In the genomic region with DNA sequence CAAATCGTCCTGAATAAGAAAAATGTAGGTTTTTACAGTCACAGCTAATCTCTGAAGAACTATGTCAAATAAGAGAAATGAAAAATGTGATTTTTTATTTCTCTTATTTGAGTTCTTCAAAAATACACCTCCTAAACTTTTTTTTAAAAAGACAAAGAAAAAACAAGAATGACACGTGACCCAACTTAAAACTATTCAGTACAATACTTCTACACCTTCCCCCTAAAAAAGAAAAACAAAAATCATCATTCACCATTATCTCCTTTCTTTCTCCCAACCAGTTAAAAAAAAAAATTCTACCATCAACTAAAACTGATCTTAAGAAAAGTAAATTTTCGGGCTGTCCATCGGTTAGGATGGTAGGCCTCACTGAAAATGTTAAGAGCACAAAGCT, we compare ENCODE assay signal across 8 cellular contexts. TPM values are rescaled to one million over a fixed set of nuclear protein-coding genes. Genes with fewer than 3 reads are reported as not detected.
A peak's percentile ranks its signal among the peaks of the same experiment; 100 is the strongest.
DNase-seq lines count a peak whose midpoint lies in the region; ATAC-seq and TF ChIP-seq lines count a peak whose summit lies in the region.

No MANE protein-coding gene starts in this region.

- peak overlapping the region; percentile 97 for H3K27ac Mint-ChIP-seq in HFFc6
- H3K27ac Mint-ChIP-seq in activated T-helper 2 cell treated with anti-CD3 and anti-CD28 coated beads, Interferon-gamma antibody, Interleukin-2, Interleukin-4, amounts not matched to agents 10 μg/mL and 5 μg/mL and 100 μg/mL, durations not matched to agents 14 hours and 24 hours and 36 hours: peak overlapping the region; percentile 97
- peak overlapping the region; percentile 99 for H3K27ac Mint-ChIP-seq in stimulated activated naive CD8-positive, alpha-beta T cell treated with anti-CD3 and anti-CD28 coated beads, Interleukin-15, amount 100 ng/mL, for 72 hours

- H3K36me3 Mint-ChIP-seq in HFFc6 (ENCODE audit: low read depth): peaks cover 34% of the 10 kb centered on the region
- H3K36me3 Mint-ChIP-seq in activated T-helper 2 cell treated with anti-CD3 and anti-CD28 coated beads, Interferon-gamma antibody, Interleukin-2, Interleukin-4, amounts not matched to agents 10 μg/mL and 5 μg/mL and 100 μg/mL, durations not matched to agents 14 hours and 24 hours and 36 hours (ENCODE audit: low read depth): peaks cover 48% of the 10 kb centered on the region

- DNase-seq in HFFc6 (no peak), posterior vena cava (ENCODE audit: low spot score) (no peak), RKO (ENCODE audit: low spot score) (no peak), NCI-H69 (lab: John Stamatoyannopoulos, UW) (no peak), HuH-7 (ENCODE audit: low spot score) (no peak)
- DNase-seq in activated T-helper 2 cell treated with anti-CD3 and anti-CD28 coated beads, Interferon-gamma antibody, Interleukin-2, Interleukin-4, amounts not matched to agents 10 μg/mL and 5 μg/mL and 100 μg/mL, durations not matched to agents 14 hours and 24 hours and 36 hours (ENCODE audit: low spot score): no peak
- DNase-seq in stimulated activated naive CD8-positive, alpha-beta T cell treated with anti-CD3 and anti-CD28 coated beads, Interleukin-15, amount 100 ng/mL, for 72 hours: no peak

- intact Hi-C loops in activated T-helper 2 cell treated with anti-CD3 and anti-CD28 coated beads, Interferon-gamma antibody, Interleukin-2, Interleukin-4, amounts not matched to agents 10 μg/mL and 5 μg/mL and 100 μg/mL, durations not matched to agents 14 hours and 24 hours and 36 hours (cut with micrococcal nuclease): loop anchor here (1.0 to 5.0 kb wide), 4 partner anchors 28 to 1610 kb away; partner anchors contain the start of gene PWWP2A
- intact Hi-C loops in posterior vena cava (cut with DNase I): loop anchor here in 1 of 2 donors (10.0 kb wide), 1 partner anchor 52 kb away; no protein-coding TSS in a partner anchor

- H3K9me3 Mint-ChIP-seq in HFFc6: no peaks in the 10 kb centered on the region
- H3K9me3 Mint-ChIP-seq in activated T-helper 2 cell treated with anti-CD3 and anti-CD28 coated beads, Interferon-gamma antibody, Interleukin-2, Interleukin-4, amounts not matched to agents 10 μg/mL and 5 μg/mL and 100 μg/mL, durations not matched to agents 14 hours and 24 hours and 36 hours: no peaks in the 10 kb centered on the region
- H3K9me3 Mint-ChIP-seq in stimulated activated naive CD8-positive, alpha-beta T cell treated with anti-CD3 and anti-CD28 coated beads, Interleukin-15, amount 100 ng/mL, for 72 hours: no peaks in the 10 kb centered on the region

- H3K4me1 Mint-ChIP-seq in HFFc6 (ENCODE audit: low read depth): peaks cover 68% of the 10 kb centered on the region
- peaks cover 64% of the 10 kb centered on the region for H3K4me1 Mint-ChIP-seq in activated T-helper 2 cell treated with anti-CD3 and anti-CD28 coated beads, Interferon-gamma antibody, Interleukin-2, Interleukin-4, amounts not matched to agents 10 μg/mL and 5 μg/mL and 100 μg/mL, durations not matched to agents 14 hours and 24 hours and 36 hours (ENCODE audit: low read depth)
- peaks cover 69% of the 10 kb centered on the region for H3K4me1 Mint-ChIP-seq in stimulated activated naive CD8-positive, alpha-beta T cell treated with anti-CD3 and anti-CD28 coated beads, Interleukin-15, amount 100 ng/mL, for 72 hours

- no peaks in the 10 kb centered on the region for H3K9me3 ChIP-seq in iPS-18c (ENCODE audit: control insufficient read depth, insufficient read depth, low read length)

- no peak for ATAC-seq in stimulated activated naive CD8-positive, alpha-beta T cell treated with anti-CD3 and anti-CD28 coated beads, Interleukin-15, amount 100 ng/mL, for 72 hours

- peak overlapping the region; percentile 98 for H3K4me3 Mint-ChIP-seq in HFFc6
- H3K4me3 Mint-ChIP-seq in activated T-helper 2 cell treated with anti-CD3 and anti-CD28 coated beads, Interferon-gamma antibody, Interleukin-2, Interleukin-4, amounts not matched to agents 10 μg/mL and 5 μg/mL and 100 μg/mL, durations not matched to agents 14 hours and 24 hours and 36 hours (ENCODE audit: low read depth): peak overlapping the region; percentile 91
- H3K4me3 Mint-ChIP-seq in stimulated activated naive CD8-positive, alpha-beta T cell treated with anti-CD3 and anti-CD28 coated beads, Interleukin-15, amount 100 ng/mL, for 72 hours: peak overlapping the region; percentile 97 to 99

- TF ChIP-seq CTCF in HFFc6 (IDR thresholded peaks at IDR 0.05): no peak

- H3K4me3 ChIP-seq in iPS-18c (ENCODE audit: insufficient read depth, low read depth, low read length): peak overlapping the region; percentile 85; the same call in 1 of the 2 replicates

- peaks cover 6% of the 10 kb centered on the region for H3K27me3 Mint-ChIP-seq in HFFc6 (ENCODE audit: insufficient read depth)
- no peaks in the 10 kb centered on the region for H3K27me3 Mint-ChIP-seq in activated T-helper 2 cell treated with anti-CD3 and anti-CD28 coated beads, Interferon-gamma antibody, Interleukin-2, Interleukin-4, amounts not matched to agents 10 μg/mL and 5 μg/mL and 100 μg/mL, durations not matched to agents 14 hours and 24 hours and 36 hours (ENCODE audit: low read depth)
- no peaks in the 10 kb centered on the region for H3K27me3 Mint-ChIP-seq in stimulated activated naive CD8-positive, alpha-beta T cell treated with anti-CD3 and anti-CD28 coated beads, Interleukin-15, amount 100 ng/mL, for 72 hours

RNA-seq across cellular contexts. Expression of gene RNF145, which starts 2.1 kb away (rescaled TPM):
- 10 to 100 TPM; 69.8 to 88.1 (median 78.6) TPM for total RNA-seq in HFFc6 (2021; fragmentation: NEBNext Ultra II Directional; extraction: Animal tissue kit (Norgen Biotek cat#: 25700))
- 113 and 124 TPM in 2 replicates for total RNA-seq in activated T-helper 2 cell treated with anti-CD3 and anti-CD28 coated beads, Interferon-gamma antibody, Interleukin-2, Interleukin-4, amounts not matched to agents 10 μg/mL and 5 μg/mL and 100 μg/mL, durations not matched to agents 14 hours and 24 hours and 36 hours
- 10 to 100 TPM; 49.2 to 52.1 TPM for total RNA-seq in posterior vena cava

RNA-seq across cellular contexts. Expression of gene UBLCP1, which starts 55.9 kb away (rescaled TPM):
- total RNA-seq in HFFc6 (2021; fragmentation: NEBNext Ultra II Directional; extraction: Animal tissue kit (Norgen Biotek cat#: 25700)): 10 to 100 TPM; 30.6 to 37.6 (median 35.0) TPM
- total RNA-seq in activated T-helper 2 cell treated with anti-CD3 and anti-CD28 coated beads, Interferon-gamma antibody, Interleukin-2, Interleukin-4, amounts not matched to agents 10 μg/mL and 5 μg/mL and 100 μg/mL, durations not matched to agents 14 hours and 24 hours and 36 hours: 25.2 and 26.7 TPM in 2 replicates
- 10 to 100 TPM; 26.5 to 30.9 TPM for total RNA-seq in posterior vena cava
